24 cellular contexts compared by ENCODE assay signal in the genomic region with DNA sequence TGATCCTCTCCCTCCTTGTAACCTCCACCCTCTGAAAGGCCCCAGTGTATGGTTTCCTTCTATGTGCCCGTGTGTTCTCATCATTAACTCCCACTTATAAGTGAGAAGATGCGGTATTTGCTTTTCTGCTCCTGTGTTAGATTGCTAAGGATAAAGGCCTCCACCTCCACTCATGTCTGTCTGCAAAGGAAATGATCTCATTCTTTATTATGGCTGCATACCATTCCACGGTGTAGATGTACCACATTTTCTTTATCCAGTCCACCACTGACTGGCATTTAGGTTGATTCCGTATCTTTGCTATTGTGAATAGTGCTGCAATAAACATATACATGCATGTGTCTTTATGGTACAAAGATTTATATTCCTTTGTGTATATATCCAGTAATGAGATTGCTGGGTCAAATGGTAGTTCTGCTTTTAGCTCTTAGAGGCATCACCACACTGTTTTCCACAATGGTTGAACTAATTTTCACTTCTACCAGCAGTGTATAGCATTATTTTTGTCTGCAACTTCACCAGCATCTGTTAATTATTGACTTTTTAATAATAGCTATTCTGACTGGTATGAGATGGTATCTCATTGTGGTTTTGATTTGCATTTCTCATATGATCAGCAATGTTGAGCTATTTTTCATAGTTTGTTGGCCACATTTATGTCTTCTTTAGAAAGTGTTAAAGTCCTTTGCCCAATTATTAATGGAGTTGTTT.
A peak's percentile ranks its signal among the peaks of the same experiment; 100 is the strongest.
DNase-seq lines count a peak whose midpoint lies in the region; ATAC-seq and TF ChIP-seq lines count a peak whose summit lies in the region.
"Had no signal": no experiment of that assay in that cellular context is flagged by ENCODE, and none has a peak within 500 bp of the region (broad histone marks: within the 10 kb centered on the region; RNA-seq: fewer than 3 reads in every experiment).

No MANE protein-coding gene starts in this region.

- no peaks in the 10 kb centered on the region for H3K27me3 ChIP-seq in colonic mucosa
- H3K27me3 ChIP-seq: adrenal gland, upper lobe of right lung had no signal

- no peaks in the 10 kb centered on the region for H3K4me1 ChIP-seq in colonic mucosa
- H3K4me1 ChIP-seq: adrenal gland, Caco-2, upper lobe of right lung had no signal

- H3K36me3 Mint-ChIP-seq in activated CD4-positive, alpha-beta T cell treated with anti-CD3 and anti-CD28 coated beads for 36 hours (ENCODE audit: low read depth), result no peaks in the 10 kb centered on the region
- H3K36me3 Mint-ChIP-seq: stimulated activated effector memory CD8-positive, alpha-beta T cell treated with anti-CD3 and anti-CD28 coated beads, Interleukin-12 subunit alpha, Interleukin-12 subunit beta, amount 100 ng/mL, for 72 hours had no signal

- no peak overlapping the region for H3K4me3 ChIP-seq in colonic mucosa
- H3K4me3 ChIP-seq: adrenal gland, upper lobe of right lung had no signal

- H3K36me3 ChIP-seq in colonic mucosa, result no peaks in the 10 kb centered on the region
- H3K36me3 ChIP-seq: adrenal gland, upper lobe of right lung had no signal

- intact Hi-C loops in colonic mucosa (cut with DNase I), result no loop called here
- intact Hi-C loops in activated CD4-positive, alpha-beta T cell treated with anti-CD3 and anti-CD28 coated beads for 36 hours (cut with DNase I, micrococcal nuclease), result no loop called here

- H3K27ac ChIP-seq in colonic mucosa, result no peak overlapping the region
- H3K27ac ChIP-seq: adrenal gland, upper lobe of right lung had no signal

- CTCF ChIA-PET in activated CD4-positive, alpha-beta T cell treated with anti-CD3 and anti-CD28 coated beads for 36 hours (lab: Charles Lee), result no interaction called here

- H3K9me3 ChIP-seq in colonic mucosa, result no peaks in the 10 kb centered on the region
- H3K9me3 ChIP-seq: adrenal gland, Caco-2, upper lobe of right lung had no signal

- ATAC-seq in GM18508 (IDR thresholded peaks at IDR 0.05; ENCODE audit: insufficient read depth, unreplicated experiment) (peak; percentile 96), GM19467 (IDR thresholded peaks at IDR 0.05; ENCODE audit: unreplicated experiment) (peak; percentile 88), HG02798 (IDR thresholded peaks at IDR 0.05; ENCODE audit: poor library complexity, unreplicated experiment) (peak; percentile 88), HG03457 (IDR thresholded peaks at IDR 0.05; ENCODE audit: unreplicated experiment) (peak; percentile 95)
- ATAC-seq in activated CD4-positive, alpha-beta T cell treated with anti-CD3 and anti-CD28 coated beads for 36 hours, result no peak
- ATAC-seq in activated CD4-positive, CD25-positive, alpha-beta regulatory T cell treated with anti-CD3 and anti-CD28 coated beads, Interleukin-2, amount 50 U/mL, for 24 hours, result no peak
- ATAC-seq: esophagus mucosa; Panc1; right cardiac atrium; stimulated activated effector memory CD8-positive, alpha-beta T cell treated with anti-CD3 and anti-CD28 coated beads, Interleukin-12 subunit alpha, Interleukin-12 subunit beta, amount 100 ng/mL, for 72 hours; upper lobe of right lung had no signal

- H3K9ac ChIP-seq in colonic mucosa (ENCODE audit: low read depth in 2 of 2, low read length in 2 of 2), result no peak overlapping the region

- no peak for DNase-seq in colonic mucosa
- no peak for DNase-seq in activated CD4-positive, alpha-beta T cell treated with anti-CD3 and anti-CD28 coated beads for 36 hours
- DNase-seq in stimulated activated CD8-positive, alpha-beta memory T cell treated with anti-CD3 and anti-CD28 coated beads, Interleukin-4, amount 100 ng/mL, for 48 hours, result no peak
- DNase-seq: ACHN; activated CD4-positive, alpha-beta T cell treated with anti-CD3 and anti-CD28 coated beads for 1 hour; activated T-cell treated with anti-CD3 and anti-CD28 coated beads, Interleukin-2, amount 50 U/mL, for 48 hours; adrenal gland; Caco-2; KBM-7; NCI-H1417; NCI-H446; right cardiac atrium; stimulated activated CD4-positive, alpha-beta T cell treated with anti-CD3 and anti-CD28 coated beads, Interleukin-2, amount 100 ng/mL, for 48 hours; T-helper 1 cell; upper lobe of right lung had no signal

- peaks cover 9% of the 10 kb centered on the region for H3K9me3 Mint-ChIP-seq in activated CD4-positive, alpha-beta T cell treated with anti-CD3 and anti-CD28 coated beads for 36 hours (ENCODE audit: low read depth)

- no peaks in the 10 kb centered on the region for H3K4me1 Mint-ChIP-seq in activated CD4-positive, alpha-beta T cell treated with anti-CD3 and anti-CD28 coated beads for 36 hours
- H3K4me1 Mint-ChIP-seq: stimulated activated effector memory CD8-positive, alpha-beta T cell treated with anti-CD3 and anti-CD28 coated beads, Interleukin-12 subunit alpha, Interleukin-12 subunit beta, amount 100 ng/mL, for 72 hours had no signal

- POLR2A ChIA-PET in activated CD4-positive, alpha-beta T cell treated with anti-CD3 and anti-CD28 coated beads for 36 hours (lab: Charles Lee), result no interaction called here

- no peak for TF ChIP-seq CTCF in colonic mucosa (IDR thresholded peaks at IDR 0.05)

- no peak overlapping the region for H3K27ac Mint-ChIP-seq in activated CD4-positive, alpha-beta T cell treated with anti-CD3 and anti-CD28 coated beads for 36 hours
- H3K27ac Mint-ChIP-seq: stimulated activated effector memory CD8-positive, alpha-beta T cell treated with anti-CD3 and anti-CD28 coated beads, Interleukin-12 subunit alpha, Interleukin-12 subunit beta, amount 100 ng/mL, for 72 hours had no signal

- no peak overlapping the region for H3K4me3 Mint-ChIP-seq in activated CD4-positive, alpha-beta T cell treated with anti-CD3 and anti-CD28 coated beads for 36 hours
- H3K4me3 Mint-ChIP-seq: nephron; stimulated activated effector memory CD8-positive, alpha-beta T cell treated with anti-CD3 and anti-CD28 coated beads, Interleukin-12 subunit alpha, Interleukin-12 subunit beta, amount 100 ng/mL, for 72 hours had no signal

- no peaks in the 10 kb centered on the region for H3K27me3 Mint-ChIP-seq in activated CD4-positive, alpha-beta T cell treated with anti-CD3 and anti-CD28 coated beads for 36 hours

Comparison
In these comparisons a context has a peak if more than half of its experiments do, and no peak if none do; other contexts are left out.
1. ATAC-seq: peak in GM18508 (single experiment), GM19467 (single experiment), HG02798 (single experiment) and HG03457 (single experiment); none in activated CD4-positive, alpha-beta T cell treated with anti-CD3 and anti-CD28 coated beads for 36 hours (single experiment) and activated CD4-positive, CD25-positive, alpha-beta regulatory T cell treated with anti-CD3 and anti-CD28 coated beads, Interleukin-2, amount 50 U/mL, for 24 hours (0 of 2).